ENCODE assay signal across 1 cellular context in the genomic region with DNA sequence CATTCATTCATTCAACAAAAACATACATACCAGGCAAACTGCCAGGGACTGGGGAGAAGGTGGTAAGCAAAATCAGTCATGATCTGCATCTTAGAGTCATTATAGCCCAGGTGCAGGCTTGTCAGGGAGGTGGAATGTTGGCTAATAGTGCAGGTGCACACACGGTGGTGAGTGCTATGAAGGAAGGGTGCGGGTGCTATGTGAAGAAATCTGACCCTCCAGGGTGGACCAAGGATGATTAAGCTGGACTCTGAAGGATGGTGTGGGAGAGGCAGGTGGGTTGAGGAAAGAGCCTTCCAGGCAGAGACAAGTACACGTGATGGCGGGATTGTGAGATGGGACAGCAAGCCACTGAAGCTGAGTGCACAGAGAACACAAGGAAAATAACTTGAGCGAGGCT.
TF ChIP-seq lines count a peak whose summit lies in the region.

No MANE protein-coding gene starts in this region.

TF ChIP-seq in H1, 55 proteins besides CTCF, POLR2A, EP300 and RAD21:
- TF ChIP-seq, protein P1, sequence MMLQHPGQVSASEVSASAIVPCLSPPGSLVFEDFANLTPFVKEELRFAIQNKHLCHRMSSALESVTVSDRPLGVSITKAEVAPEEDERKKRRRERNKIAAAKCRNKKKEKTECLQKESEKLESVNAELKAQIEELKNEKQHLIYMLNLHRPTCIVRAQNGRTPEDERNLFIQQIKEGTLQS (IDR thresholded peaks at IDR 0.05; ENCODE audit: insufficient read depth, low read depth, low read length): no peak
- no peak for TF ChIP-seq JUND (IDR thresholded peaks at IDR 0.05; ENCODE audit: low read length)
- TF ChIP-seq RNF2 (IDR thresholded peaks at IDR 0.05; ENCODE audit: borderline replicate concordance, low read depth, low read length, missing control alignments, poor library complexity, severe bottlenecking): no peak
- TF ChIP-seq GABPA (IDR thresholded peaks at IDR 0.05; ENCODE audit: borderline replicate concordance, insufficient read depth, low read length): no peak
- no peak for TF ChIP-seq SAP30 (IDR thresholded peaks at IDR 0.05; ENCODE audit: insufficient read depth, insufficient replicate concordance, low read length)
- TF ChIP-seq CHD2 (IDR thresholded peaks at IDR 0.05; ENCODE audit: low read length): no peak
- TF ChIP-seq RBBP5 (IDR thresholded peaks at IDR 0.05; ENCODE audit: borderline replicate concordance, low read depth, low read length): no peak
- TF ChIP-seq KDM4A (IDR thresholded peaks at IDR 0.05; ENCODE audit: low read depth, low read length, severe bottlenecking): no peak
- no peak for TF ChIP-seq FOSL1 (IDR thresholded peaks at IDR 0.05; ENCODE audit: insufficient read depth, low read depth, low read length)
- TF ChIP-seq BRCA1 (IDR thresholded peaks at IDR 0.05; ENCODE audit: low read depth, low read length): no peak
